In genomic region chr2:222916229-222917197, GRCh38 we compare ENCODE assay signal across 27 cellular contexts.
DNase-seq lines count a peak whose midpoint lies in the region; ATAC-seq, FAIRE-seq and TF ChIP-seq lines count a peak whose summit lies in the region.
"Had no signal": no experiment of that assay in that cellular context is flagged by ENCODE, and none has a peak within 500 bp of the region (broad histone marks: within the 10 kb centered on the region; RNA-seq: fewer than 3 reads in every experiment).

No MANE protein-coding gene starts in this region.

- H3K27ac ChIP-seq in brain microvascular endothelial cell, result no peak overlapping the region
- H3K27ac ChIP-seq: esophagus squamous epithelium, left lung, suprapubic skin, vagina had no signal

- no peaks in the 10 kb centered on the region for H3K27me3 ChIP-seq in brain microvascular endothelial cell (replicated peaks)
- H3K27me3 ChIP-seq: esophagus squamous epithelium, left lung, suprapubic skin, vagina had no signal

- H3K4me3 ChIP-seq in brain microvascular endothelial cell (ENCODE audit: low read depth, low read length), result no peak overlapping the region
- H3K4me3 ChIP-seq: esophagus squamous epithelium, left lung, PC-9, suprapubic skin, vagina had no signal

- DNase-seq in brain microvascular endothelial cell (no peak), left kidney (ENCODE audit: low read depth, low spot score) (peak; percentile 55), NCI-H1092 treated with DMSO at 0.1 percent for 48 hours (lab: John Stamatoyannopoulos, UW) (no peak), NCI-H526 treated with DMSO at 0.1 percent for 48 hours (lab: John Stamatoyannopoulos, UW) (no peak), germinal center (ENCODE audit: low spot score) (no peak)
- DNase-seq: activated CD4-positive, alpha-beta T cell treated with anti-CD3 and anti-CD28 coated beads for 48 hours; activated CD8-positive, alpha-beta memory T cell treated with anti-CD3 and anti-CD28 coated beads, Interleukin-2, amount 10 ng/mL, durations not matched to agents 7 days and 5 days; activated naive CD4-positive, alpha-beta T cell treated with anti-CD3 and anti-CD28 coated beads, Interleukin-2, amount 50 U/mL, for 16 hours; aorta; CD4-positive, CD25-positive, alpha-beta regulatory T cell; cerebellar nuclear complex; effector memory CD4-positive, alpha-beta T cell; esophagus squamous epithelium; glutamatergic neuron; Kasumi-1; left lung; NCI-H1694 treated with DMSO at 0.1 percent for 48 hours; NCI-H69; PC-9; posterior cingulate gyrus; SHP77 treated with DMSO at 0.1 percent for 48 hours had no signal

- in situ Hi-C loops in brain microvascular endothelial cell (cut with HindIII; ENCODE audit: low pct_ligation_motif_present, low sequenced_read_pairs), result no loop called here

- ATAC-seq in HG03159 (IDR thresholded peaks at IDR 0.05; ENCODE audit: unreplicated experiment), result no peak
- ATAC-seq: activated CD8-positive, alpha-beta memory T cell treated with anti-CD3 and anti-CD28 coated beads, Interleukin-2, amount 10 ng/mL, durations not matched to agents 7 days and 5 days; left lung; natural killer cell treated with Interleukin-12 subunit alpha and Interleukin-12 subunit beta and Interleukin-15 and Interleukin-18, amount 100 ng/mL, for 72 hours had no signal

- peak; percentile 14 for FAIRE-seq in A204.1 (lab: Jason Lieb, UNC)
- FAIRE-seq in G401.6 (lab: Jason Lieb, UNC), result peak; percentile 27

- TF ChIP-seq CTCF in brain microvascular endothelial cell (IDR thresholded peaks at IDR 0.05; ENCODE audit: low read depth, low read length, missing control alignments), result peak; percentile 7

- peaks cover 17% of the 10 kb centered on the region for H3K36me3 ChIP-seq in brain microvascular endothelial cell (replicated peaks)
